Comparison of ENCODE assay signal across 17 cellular contexts in the genomic region with DNA sequence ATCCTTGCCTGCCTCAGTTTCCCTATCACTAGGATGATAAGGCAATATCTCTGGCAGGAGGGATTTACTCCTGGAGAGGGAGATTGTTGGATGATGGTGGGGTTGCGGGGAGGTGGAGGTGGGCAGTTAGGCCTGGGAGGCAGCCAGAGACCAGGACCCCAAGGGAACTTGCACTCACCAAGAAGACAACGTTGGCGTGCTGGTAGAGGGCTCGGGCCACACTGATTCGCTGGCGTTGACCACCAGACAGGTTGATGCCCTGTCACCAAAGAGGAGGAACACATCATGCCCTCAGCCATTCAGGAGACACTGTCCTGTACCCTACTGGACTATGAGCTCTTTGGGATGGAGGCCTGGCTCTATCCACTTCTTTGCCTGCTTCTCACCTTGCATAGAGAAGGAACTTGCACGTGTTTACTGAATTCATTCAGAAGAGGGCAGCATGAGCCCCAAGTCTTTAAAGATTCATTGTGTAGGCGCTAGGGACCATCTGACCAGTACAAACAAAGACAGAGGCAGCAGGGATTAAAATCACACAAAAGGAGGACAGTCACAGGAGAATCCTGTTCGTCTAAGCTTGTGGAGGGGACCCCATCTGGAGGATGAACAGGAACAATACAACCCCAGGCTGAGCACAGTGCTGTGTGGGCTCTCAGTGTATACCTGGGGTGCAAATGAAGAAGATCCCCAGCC. TPM values are rescaled to one million over a fixed set of nuclear protein-coding genes. Genes with fewer than 3 reads are reported as not detected.
A peak's percentile ranks its signal among the peaks of the same experiment; 100 is the strongest.
DNase-seq lines count a peak whose midpoint lies in the region; ATAC-seq and TF ChIP-seq lines count a peak whose summit lies in the region.
"Had no signal": no experiment of that assay in that cellular context is flagged by ENCODE, and none has a peak within 500 bp of the region (broad histone marks: within the 10 kb centered on the region; RNA-seq: fewer than 3 reads in every experiment).

No MANE protein-coding gene starts in this region.

- no peak overlapping the region for H3K18ac ChIP-seq in trophoblast cell (ENCODE audit: low read length)

- no peak overlapping the region for H3K4me2 ChIP-seq in GM23338
- no peak overlapping the region for H3K4me2 ChIP-seq in trophoblast cell (ENCODE audit: low read length)

- H3K4me3 Mint-ChIP-seq in GM23338 (no peak overlapping the region), WTC11 (no peak overlapping the region)
- H3K4me3 Mint-ChIP-seq: IgD-negative memory B cell had no signal

- H2BK120ac ChIP-seq in trophoblast cell (ENCODE audit: insufficient read depth, low read length, poor library complexity) = no peak overlapping the region

- no peak overlapping the region for H3K9ac ChIP-seq in trophoblast cell (ENCODE audit: low read length)

- H3K36me3 Mint-ChIP-seq in GM23338 (ENCODE audit: low read depth) (no peaks in the 10 kb centered on the region), WTC11 (no peaks in the 10 kb centered on the region)
- H3K36me3 Mint-ChIP-seq: IgD-negative memory B cell had no signal

- H2AFZ ChIP-seq in GM23338 (no peak overlapping the region), trophoblast cell (ENCODE audit: insufficient read depth, low read length, poor library complexity) (no peak overlapping the region)

- H4K12ac ChIP-seq in trophoblast cell (ENCODE audit: low read depth, low read length) = no peak overlapping the region

- H3K4me1 Mint-ChIP-seq in GM23338 (peaks cover 6% of the 10 kb centered on the region; the same call in 1 of the 3 replicates), WTC11 (peaks cover 6% of the 10 kb centered on the region)

- H3K27me3 Mint-ChIP-seq in GM23338 (ENCODE audit: insufficient read depth, low read depth, poor library complexity) = peaks cover 11% of the 10 kb centered on the region
- H3K27me3 Mint-ChIP-seq in WTC11 (ENCODE audit: low read depth) = no peaks in the 10 kb centered on the region; the same call in 1 of the 2 replicates

- H4K91ac ChIP-seq in trophoblast cell (ENCODE audit: low read depth, low read length) = no peak overlapping the region

- WGBS in trophoblast cell (ENCODE audit: extremely low coverage, insufficient coverage, insufficient read length) = no CpG with 5 or more reads among the region's 9 CpGs

- no peak overlapping the region for H3K4ac ChIP-seq in trophoblast cell (ENCODE audit: low read depth, low read length)

- TF ChIP-seq CTCF in GM23338 (conservative IDR thresholded peaks at IDR 0.05; ENCODE audit: low read depth in 2 of 2) (peak in 1 of 2 experiments; percentile 29; a peak in 2 of 4 replicates), WTC11 (IDR thresholded peaks at IDR 0.05) (no peak)

- no peaks in the 10 kb centered on the region for H3F3A ChIP-seq in GM23338 (replicated peaks; ENCODE audit: low read depth)

- H4K20me1 ChIP-seq in GM23338 (replicated peaks; ENCODE audit: insufficient read depth) = no peaks in the 10 kb centered on the region

- H3K23ac ChIP-seq in trophoblast cell (ENCODE audit: low read length) = no peak overlapping the region

- no peak overlapping the region for H2BK5ac ChIP-seq in trophoblast cell (ENCODE audit: low read depth, low read length, poor library complexity)

- no peaks in the 10 kb centered on the region for H3K79me1 ChIP-seq in trophoblast cell (ENCODE audit: low read length)

- H3K9me3 ChIP-seq in trophoblast cell (ENCODE audit: insufficient read depth, low read depth, low read length) = no peaks in the 10 kb centered on the region
- H3K9me3 ChIP-seq: left lung, ovary, thyroid gland had no signal

- H3K14ac ChIP-seq in trophoblast cell (ENCODE audit: low read length) = no peak overlapping the region

- CTCF ChIA-PET in WTC11 (lab: Charles Lee) = interaction anchor here (0.7 to 1.9 kb wide), 7 partner anchors 9 to 176 kb away, joined by 3 to 9 read pairs (median 4); a partner anchor contains a TSS

- H2AK5ac ChIP-seq in trophoblast cell (ENCODE audit: low read length) = no peak overlapping the region

- no peak overlapping the region for H3K27ac ChIP-seq in GM23338 (ENCODE audit: low read depth)
- H3K27ac ChIP-seq in trophoblast cell (ENCODE audit: low read depth, low read length) = no peak overlapping the region
- H3K27ac ChIP-seq: ovary, thyroid gland had no signal

- no peak overlapping the region for H2BK12ac ChIP-seq in trophoblast cell (ENCODE audit: low read length)

- H3K79me2 ChIP-seq in GM23338 (replicated peaks; ENCODE audit: insufficient read depth) (no peaks in the 10 kb centered on the region), trophoblast cell (ENCODE audit: control insufficient read depth, insufficient read depth, low read length, poor library complexity) (no peaks in the 10 kb centered on the region)

- no peaks in the 10 kb centered on the region for H3K9me2 ChIP-seq in GM23338 (ENCODE audit: insufficient read depth)

- H3K36me3 ChIP-seq in GM23338 (ENCODE audit: insufficient read depth) (no peaks in the 10 kb centered on the region), trophoblast cell (ENCODE audit: control insufficient read depth in 1 of 2, insufficient read depth in 2 of 2, low read length in 2 of 2) (no peaks in the 10 kb centered on the region)
- H3K36me3 ChIP-seq: left lung, ovary, thyroid gland had no signal

- H3K9me3 Mint-ChIP-seq in GM23338 (no peaks in the 10 kb centered on the region), WTC11 (no peaks in the 10 kb centered on the region)

- POLR2A ChIA-PET in WTC11 (lab: Charles Lee) = no interaction called here

- DNase-seq in GM23338 (ENCODE audit: low spot score) (peak; percentile 34), NCI-H146 (lab: John Stamatoyannopoulos, UW) (peak; percentile 83), WTC11 (ENCODE audit: low spot score) (no peak), trophoblast cell (no peak)
- no peak for DNase-seq in stimulated activated naive CD4-positive, alpha-beta T cell (lab: John Stamatoyannopoulos, UW)
- DNase-seq: activated effector memory CD4-positive, alpha-beta T cell treated with anti-CD3 and anti-CD28 coated beads, Interleukin-2, amount 50 U/mL, for 16 hours; cerebellar nuclear complex; left lung; NCI-H1105; NCI-H526 treated with DMSO at 0.1 percent for 48 hours; ovary; small intestine; thyroid gland had no signal

- H3K27me3 ChIP-seq in GM23338 (ENCODE audit: insufficient read depth) = no peaks in the 10 kb centered on the region
- H3K27me3 ChIP-seq in trophoblast cell (ENCODE audit: insufficient read depth, low read length) = no peaks in the 10 kb centered on the region
- H3K27me3 ChIP-seq: left lung, ovary, thyroid gland had no signal

- H3K4me1 ChIP-seq in GM23338 (ENCODE audit: insufficient read depth) (no peaks in the 10 kb centered on the region), trophoblast cell (ENCODE audit: control insufficient read depth in 1 of 2, insufficient read depth in 2 of 2, low read length in 2 of 2) (no peaks in the 10 kb centered on the region)

- H4K8ac ChIP-seq in trophoblast cell (ENCODE audit: low read depth, low read length) = no peak overlapping the region

- H3K4me3 ChIP-seq in GM23338 (no peak overlapping the region), trophoblast cell (ENCODE audit: low read depth, low read length) (peak overlapping the region; percentile 18)
- H3K4me3 ChIP-seq: left lung, ovary, thyroid gland had no signal

- H3K27ac Mint-ChIP-seq in GM23338 = no peak overlapping the region
- no peak overlapping the region for H3K27ac Mint-ChIP-seq in WTC11
- H3K27ac Mint-ChIP-seq: IgD-negative memory B cell had no signal

- ATAC-seq in GM23338 (peak; percentile 70), WTC11 (peak; percentile 62), HG03045 (IDR thresholded peaks at IDR 0.05; ENCODE audit: unreplicated experiment) (no peak), HG03108 (IDR thresholded peaks at IDR 0.05; ENCODE audit: unreplicated experiment) (no peak)

TF ChIP-seq in GM23338, 12 proteins besides CTCF, POLR2A, EP300 and RAD21 (continues in another document):
- no peak for TF ChIP-seq EZH2phosphoT487 (IDR thresholded peaks at IDR 0.05; ENCODE audit: unreplicated experiment)
- TF ChIP-seq ZNF331 (CRISPR knock-in tag; IDR thresholded peaks at IDR 0.05; ENCODE audit: low read depth) = no peak
- no peak for TF ChIP-seq STAT1 (IDR thresholded peaks at IDR 0.05; ENCODE audit: unreplicated experiment)
- TF ChIP-seq, protein P1, sequence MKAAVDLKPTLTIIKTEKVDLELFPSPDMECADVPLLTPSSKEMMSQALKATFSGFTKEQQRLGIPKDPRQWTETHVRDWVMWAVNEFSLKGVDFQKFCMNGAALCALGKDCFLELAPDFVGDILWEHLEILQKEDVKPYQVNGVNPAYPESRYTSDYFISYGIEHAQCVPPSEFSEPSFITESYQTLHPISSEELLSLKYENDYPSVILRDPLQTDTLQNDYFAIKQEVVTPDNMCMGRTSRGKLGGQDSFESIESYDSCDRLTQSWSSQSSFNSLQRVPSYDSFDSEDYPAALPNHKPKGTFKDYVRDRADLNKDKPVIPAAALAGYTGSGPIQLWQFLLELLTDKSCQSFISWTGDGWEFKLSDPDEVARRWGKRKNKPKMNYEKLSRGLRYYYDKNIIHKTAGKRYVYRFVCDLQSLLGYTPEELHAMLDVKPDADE (IDR thresholded peaks at IDR 0.05) = no peak

TF ChIP-seq in WTC11, 78 proteins besides CTCF, POLR2A, EP300 and RAD21:
- TF ChIP-seq ESRRA (CRISPR knock-in tag; IDR thresholded peaks at IDR 0.05; ENCODE audit: borderline replicate concordance) = no peak
- TF ChIP-seq RELA (CRISPR knock-in tag; IDR thresholded peaks at IDR 0.05; ENCODE audit: borderline replicate concordance) = no peak
- TF ChIP-seq TP53 (CRISPR knock-in tag; IDR thresholded peaks at IDR 0.05) = no peak
- no peak for TF ChIP-seq NFATC4 (CRISPR knock-in tag; IDR thresholded peaks at IDR 0.05)
- TF ChIP-seq, protein P2, sequence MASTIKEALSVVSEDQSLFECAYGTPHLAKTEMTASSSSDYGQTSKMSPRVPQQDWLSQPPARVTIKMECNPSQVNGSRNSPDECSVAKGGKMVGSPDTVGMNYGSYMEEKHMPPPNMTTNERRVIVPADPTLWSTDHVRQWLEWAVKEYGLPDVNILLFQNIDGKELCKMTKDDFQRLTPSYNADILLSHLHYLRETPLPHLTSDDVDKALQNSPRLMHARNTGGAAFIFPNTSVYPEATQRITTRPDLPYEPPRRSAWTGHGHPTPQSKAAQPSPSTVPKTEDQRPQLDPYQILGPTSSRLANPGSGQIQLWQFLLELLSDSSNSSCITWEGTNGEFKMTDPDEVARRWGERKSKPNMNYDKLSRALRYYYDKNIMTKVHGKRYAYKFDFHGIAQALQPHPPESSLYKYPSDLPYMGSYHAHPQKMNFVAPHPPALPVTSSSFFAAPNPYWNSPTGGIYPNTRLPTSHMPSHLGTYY (CRISPR knock-in tag; IDR thresholded peaks at IDR 0.05) = no peak

RNA-seq across cellular contexts. Expression of a gene that starts 24.2 kb away (rescaled TPM):
- total RNA-seq in GM23338 (2014; rRNA removed; shearing (Covaris generic)) = 5.9 and 7.9 TPM in 2 replicates
- polyA plus RNA-seq in GM23338 (2016; fragmentation: Nextera tagmentation; extraction: Ambion mirVana) = 0.89 and 2.2 TPM in 2 replicates
- total RNA-seq in WTC11 (2021) = 8.2 to 10.0 TPM (median 8.7 TPM) in 3 replicates
- 0.05 TPM in 1 of 2 replicates, not detected in the other for polyA plus RNA-seq in trophoblast cell (2013)
- polyA plus RNA-seq: BJ had no signal

Comparison
In these comparisons a context has a peak if more than half of its experiments do, and no peak if none do; other contexts are left out.
1. ATAC-seq: peak in GM23338 (single experiment) and WTC11 (single experiment); none in HG03045 (single experiment) and HG03108 (single experiment).
2. DNase-seq: peak in GM23338 (single experiment) and NCI-H146 (single experiment); none in WTC11 (single experiment), trophoblast cell (0 of 2) and stimulated activated naive CD4-positive, alpha-beta T cell (0 of 6).